23 cellular contexts compared by ENCODE assay signal in the genomic region with DNA sequence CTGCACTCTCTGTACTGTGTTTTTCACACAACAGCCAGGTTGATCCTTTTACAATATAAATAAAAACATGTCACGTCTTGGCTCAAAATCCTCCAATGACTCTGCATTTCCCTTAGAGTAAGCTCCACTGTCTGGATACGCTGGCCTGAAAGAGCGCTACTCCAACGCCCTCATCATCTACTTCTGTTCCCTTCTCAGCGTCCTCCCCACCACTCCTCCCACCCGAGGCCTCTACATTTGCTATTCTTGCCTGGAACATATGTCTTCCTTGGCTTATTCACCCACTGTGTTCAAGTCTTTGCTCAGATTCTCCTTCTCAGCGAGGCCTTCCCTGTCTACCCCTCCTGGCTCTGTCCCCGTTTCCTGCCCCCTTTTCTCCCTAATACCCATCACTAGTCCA. TPM values are rescaled to one million over a fixed set of nuclear protein-coding genes. Genes with fewer than 3 reads are reported as not detected.
"Had no signal": no experiment of that assay in that cellular context is flagged by ENCODE, and none has a peak within 500 bp of the region (broad histone marks: within the 10 kb centered on the region; RNA-seq: fewer than 3 reads in every experiment).

No MANE protein-coding gene starts in this region.

- DNase-seq: activated CD4-positive, alpha-beta memory T cell treated with anti-CD3 and anti-CD28 coated beads for 36 hours; activated CD4-positive, alpha-beta T cell treated with anti-CD3 and anti-CD28 coated beads for 36 hours; activated CD4-positive, alpha-beta T cell treated with anti-CD3 and anti-CD28 coated beads, Interleukin-2, amount 10 ng/mL, durations not matched to agents 24 days and 14 days; activated CD4-positive, CD25-positive, alpha-beta regulatory T cell; activated CD4-positive, CD25-positive, alpha-beta regulatory T cell treated with anti-CD3 and anti-CD28 coated beads, Interleukin-2, amount 50 U/mL, for 72 hours; activated CD8-positive, alpha-beta T cell treated with anti-CD3 and anti-CD28 coated beads, Interleukin-2, amount 10 ng/mL, durations not matched to agents 7 days and 5 days; activated effector memory CD4-positive, alpha-beta T cell treated with Interleukin-2 at 50 U/mL for 16 hours; activated gamma-delta T cell treated with Interleukin-2 at 50 U/mL for 16 hours; activated naive CD4-positive, alpha-beta T cell treated with anti-CD3 and anti-CD28 coated beads, Interleukin-2, amount 50 U/mL, for 16 hours; activated naive CD4-positive, alpha-beta T cell treated with Interleukin-2 at 50 U/mL for 16 hours; activated T-cell treated with anti-CD3 and anti-CD28 coated beads, Interleukin-2, amount 50 U/mL, for 4 hours; amniotic stem cell; aorta; body of pancreas; cortex of kidney; effector memory CD4-positive, alpha-beta T cell; erythroblast; foreskin keratinocyte; gastrocnemius medialis; T-helper 2 cell had no signal

- H3K4me1 Mint-ChIP-seq: activated CD4-positive, alpha-beta T cell treated with anti-CD3 and anti-CD28 coated beads for 36 hours; activated CD4-positive, alpha-beta T cell treated with anti-CD3 and anti-CD28 coated beads, Interleukin-2, amount 10 ng/mL, durations not matched to agents 24 days and 14 days had no signal

- H3K9me3 Mint-ChIP-seq: activated CD4-positive, alpha-beta memory T cell treated with anti-CD3 and anti-CD28 coated beads for 36 hours; activated CD4-positive, alpha-beta T cell treated with anti-CD3 and anti-CD28 coated beads, Interleukin-2, amount 10 ng/mL, durations not matched to agents 24 days and 14 days; activated T-cell treated with anti-CD3 and anti-CD28 coated beads, Interleukin-2, amount 50 U/mL, for 4 hours; activated T-helper 17 cell treated with anti-CD3 and anti-CD28 coated beads, Interleukin-2, amount 50 U/mL, for 72 hours had no signal

- H3K27ac Mint-ChIP-seq: activated CD4-positive, alpha-beta memory T cell treated with anti-CD3 and anti-CD28 coated beads for 36 hours; activated CD4-positive, alpha-beta T cell treated with anti-CD3 and anti-CD28 coated beads for 36 hours; activated CD4-positive, alpha-beta T cell treated with anti-CD3 and anti-CD28 coated beads, Interleukin-2, amount 10 ng/mL, durations not matched to agents 24 days and 14 days; activated CD8-positive, alpha-beta T cell treated with anti-CD3 and anti-CD28 coated beads, Interleukin-2, amount 10 ng/mL, durations not matched to agents 7 days and 5 days; activated naive CD8-positive, alpha-beta T cell; activated T-helper 17 cell treated with anti-CD3 and anti-CD28 coated beads, Interleukin-2, amount 50 U/mL, for 72 hours had no signal

- H3K4me3 Mint-ChIP-seq: activated CD4-positive, alpha-beta memory T cell treated with anti-CD3 and anti-CD28 coated beads for 36 hours; activated CD4-positive, alpha-beta T cell treated with anti-CD3 and anti-CD28 coated beads for 36 hours; activated CD4-positive, alpha-beta T cell treated with anti-CD3 and anti-CD28 coated beads, Interleukin-2, amount 10 ng/mL, durations not matched to agents 24 days and 14 days; activated CD8-positive, alpha-beta T cell treated with anti-CD3 and anti-CD28 coated beads, Interleukin-2, amount 10 ng/mL, durations not matched to agents 7 days and 5 days; activated naive CD8-positive, alpha-beta T cell; activated T-cell treated with anti-CD3 and anti-CD28 coated beads, Interleukin-2, amount 50 U/mL, for 4 hours; activated T-helper 17 cell treated with anti-CD3 and anti-CD28 coated beads, Interleukin-2, amount 50 U/mL, for 72 hours had no signal

- H3K36me3 Mint-ChIP-seq: activated CD4-positive, alpha-beta memory T cell treated with anti-CD3 and anti-CD28 coated beads for 36 hours; activated naive CD8-positive, alpha-beta T cell had no signal

RNA-seq across cellular contexts. Expression of gene EPB41L3, which starts 37.6 kb away (rescaled TPM):
- total RNA-seq: activated CD8-positive, alpha-beta memory T cell treated with anti-CD3 and anti-CD28 coated beads for 36 hours had no signal
